ENCODE assay signal across 10 cellular contexts in genomic region chr10:18005781-18006456, GRCh38. TPM values are rescaled to one million over a fixed set of nuclear protein-coding genes. Genes with fewer than 3 reads are reported as not detected.
DNase-seq lines count a peak whose midpoint lies in the region; ATAC-seq and TF ChIP-seq lines count a peak whose summit lies in the region.
"Had no signal": no experiment of that assay in that cellular context is flagged by ENCODE, and none has a peak within 500 bp of the region (broad histone marks: within the 10 kb centered on the region; RNA-seq: fewer than 3 reads in every experiment).

No MANE protein-coding gene starts in this region.

- CTCF ChIA-PET in mammary epithelial cell (lab: Charles Lee; ENCODE audit: low non-redundant PET): no interaction called here

- no peak overlapping the region for H3K4me3 ChIP-seq in HFF-Myc (replicated peaks; ENCODE audit: low read depth, low read length)
- no peak overlapping the region for H3K4me3 ChIP-seq in mammary epithelial cell (replicated peaks in 1 of 3; ENCODE audit: insufficient read depth in 1 of 3, low read depth in 2 of 3, low read length in 3 of 3)
- H3K4me3 ChIP-seq in tibial nerve: peak overlapping the region in 1 of 4 donors; percentile 13
- no peak overlapping the region for H3K4me3 ChIP-seq in prostate gland

- ATAC-seq in left colon: peak; percentile 27
- ATAC-seq in HG03432 (IDR thresholded peaks at IDR 0.05; ENCODE audit: unreplicated experiment): no peak
- ATAC-seq: Panc1 had no signal

- intact Hi-C loops in mammary epithelial cell (cut with micrococcal nuclease) (no loop called here), left colon (cut with DNase I, micrococcal nuclease) (no loop called here), prostate gland (cut with DNase I) (no loop called here)

- no peaks in the 10 kb centered on the region for H3K79me2 ChIP-seq in mammary epithelial cell (ENCODE audit: insufficient read depth, low read length)

- no peaks in the 10 kb centered on the region for H3K27me3 ChIP-seq in mammary epithelial cell (ENCODE audit: insufficient read depth, low read length)
- H3K27me3 ChIP-seq in tibial nerve: no peaks in the 10 kb centered on the region
- no peaks in the 10 kb centered on the region for H3K27me3 ChIP-seq in prostate gland (replicated peaks; ENCODE audit: insufficient read depth)

- no peak overlapping the region for H3K9ac ChIP-seq in mammary epithelial cell (ENCODE audit: insufficient read depth, low read length)

- no peaks in the 10 kb centered on the region for H4K20me1 ChIP-seq in mammary epithelial cell (ENCODE audit: insufficient read depth, low read length)

- BruUV-seq in mammary epithelial cell (replicated peaks; lab: Mats Ljungman, UMichigan): no TSS peak

- WGBS in mammary epithelial cell (ENCODE audit: low coverage, missing lambda C conversion rate): 10% methylated on average over 6 of the region's 6 CpGs
- 7 to 16% methylated on average over 6 of the region's 6 CpGs for WGBS in tibial nerve, 2 donors
- WGBS in prostate gland: 6% methylated on average over 6 of the region's 6 CpGs

- no peaks in the 10 kb centered on the region for H3K36me3 ChIP-seq in mammary epithelial cell (ENCODE audit: insufficient read depth, low read length)
- H3K36me3 ChIP-seq in tibial nerve: no peaks in the 10 kb centered on the region
- no peaks in the 10 kb centered on the region for H3K36me3 ChIP-seq in prostate gland

- dilution Hi-C loops in mammary epithelial cell (cut with HindIII; ENCODE audit: low sequenced_read_pairs): no loop called here

- H3K4me1 ChIP-seq in mammary epithelial cell (ENCODE audit: insufficient read depth, low read length) (no peaks in the 10 kb centered on the region), tibial nerve (peaks cover 0 to 25% (median 0%) of the 10 kb centered on the region in 4 donors), prostate gland (replicated peaks) (no peaks in the 10 kb centered on the region)

- no peak overlapping the region for H2AFZ ChIP-seq in mammary epithelial cell (ENCODE audit: low read depth, low read length)

- no peak overlapping the region for H3K4me2 ChIP-seq in mammary epithelial cell (ENCODE audit: insufficient read depth, low read depth, low read length)

- TF ChIP-seq EP300 in tibial nerve (IDR thresholded peaks at IDR 0.05): no peak

- H3K9me3 ChIP-seq in mammary epithelial cell (replicated peaks; ENCODE audit: insufficient read depth, low read length) (peaks cover 7% of the 10 kb centered on the region), tibial nerve (no peaks in the 10 kb centered on the region), prostate gland (no peaks in the 10 kb centered on the region)

- in situ Hi-C loops in mammary epithelial cell (cut with MboI; ENCODE audit: low sequenced_read_pairs in 2 of 2): no loop called here

- DNase-seq in HFF-Myc (ENCODE audit: extremely low read depth, low read depth): peak; percentile 33
- DNase-seq in mammary epithelial cell: peak; percentile 27
- no peak for DNase-seq in left colon
- DNase-seq in tibial nerve (ENCODE audit: low spot score in 2 of 2): peak in 1 of 2 donors; percentile 15
- no peak for DNase-seq in DMS 273 (lab: John Stamatoyannopoulos, UW; ENCODE audit: unreplicated experiment)
- DNase-seq in prostate gland (ENCODE audit: low spot score): no peak
- DNase-seq: activated CD4-positive, CD25-positive, alpha-beta regulatory T cell treated with anti-CD3 and anti-CD28 coated beads, Interleukin-2, amount 50 U/mL, for 72 hours; activated gamma-delta T cell had no signal

- no peak for TF ChIP-seq POLR2A in tibial nerve (IDR thresholded peaks at IDR 0.05)
- TF ChIP-seq POLR2A in prostate gland (IDR thresholded peaks at IDR 0.05): no peak

- TF ChIP-seq CTCF in HFF-Myc (IDR thresholded peaks at IDR 0.05; ENCODE audit: low read depth, low read length, missing control alignments) (no peak), mammary epithelial cell (conservative IDR thresholded peaks at IDR 0.05 in 1 of 2, IDR thresholded peaks at IDR 0.05 in 1 of 2; ENCODE audit: extremely low read depth in 1 of 2, insufficient read depth in 1 of 2, low read depth in 1 of 2, low read length in 2 of 2) (no peak), tibial nerve (IDR thresholded peaks at IDR 0.05) (no peak), prostate gland (IDR thresholded peaks at IDR 0.05) (no peak)

- no peak overlapping the region for H3K27ac ChIP-seq in mammary epithelial cell (ENCODE audit: insufficient read depth, low read depth, low read length)
- H3K27ac ChIP-seq in tibial nerve: peak overlapping the region in 3 of 4 donors; percentile 20 to 64 (median 24)
- H3K27ac ChIP-seq in prostate gland: no peak overlapping the region

RNA-seq across cellular contexts. Expression of gene SLC39A12, which starts 54.2 kb away (rescaled TPM):
- total RNA-seq in mammary epithelial cell (not detected), left colon (under 1 TPM in 1 of 2 donors, not detected in 1; 0.08 TPM), tibial nerve (not detected), prostate gland (not detected)
- polyA plus RNA-seq in mammary epithelial cell: not detected
- polyA minus RNA-seq in mammary epithelial cell: not detected

Comparison
In these comparisons a context has a peak if more than half of its experiments do, and no peak if none do; other contexts are left out.
1. DNase-seq: peak in HFF-Myc (single experiment) and mammary epithelial cell (single experiment); none in left colon (0 of 2), DMS 273 (single experiment) and prostate gland (single experiment).
2. H3K27ac ChIP-seq: peak in tibial nerve (3 of 4); none in mammary epithelial cell (single experiment) and prostate gland (0 of 2).